In the genomic region with DNA sequence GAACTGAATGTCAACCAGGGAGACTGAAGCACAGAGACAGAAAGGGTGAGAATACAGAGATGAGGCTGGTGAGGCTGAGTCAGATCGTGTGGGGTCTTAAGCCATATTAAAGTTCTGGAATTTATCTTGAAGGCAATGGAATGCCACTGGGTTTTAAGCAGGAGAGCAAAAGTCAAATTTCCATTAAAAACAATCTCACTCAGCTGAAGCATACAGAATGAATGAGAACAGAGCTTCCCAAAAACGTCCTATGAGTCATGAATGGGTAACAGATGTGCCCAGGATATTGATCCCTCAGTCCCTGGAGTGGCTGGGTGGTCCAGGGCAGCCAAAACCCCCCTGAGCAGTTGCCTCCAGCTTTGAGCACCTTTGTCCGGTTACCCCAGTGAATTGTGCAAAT, we compare ENCODE assay signal across 16 cellular contexts. TPM values are rescaled to one million over a fixed set of nuclear protein-coding genes. Genes with fewer than 3 reads are reported as not detected.
DNase-seq lines count a peak whose midpoint lies in the region; ATAC-seq and TF ChIP-seq lines count a peak whose summit lies in the region.
"Had no signal": no experiment of that assay in that cellular context is flagged by ENCODE, and none has a peak within 500 bp of the region (broad histone marks: within the 10 kb centered on the region; RNA-seq: fewer than 3 reads in every experiment).

No MANE protein-coding gene starts in this region.

- no peaks in the 10 kb centered on the region for H3K27me3 Mint-ChIP-seq in T-helper 17 cell

- peak overlapping the region; percentile 82 for H3K27ac Mint-ChIP-seq in T-helper 17 cell

- no peak overlapping the region for H3K9ac ChIP-seq in colonic mucosa (ENCODE audit: low read depth in 2 of 2, low read length in 2 of 2)

- H3K4me1 Mint-ChIP-seq in T-helper 17 cell = peaks cover 45% of the 10 kb centered on the region

- no peak for ATAC-seq in T-helper 17 cell
- ATAC-seq: natural killer cell had no signal

- DNase-seq in AG08395 (ENCODE audit: low spot score) (peak; percentile 35), ELR (ENCODE audit: low read depth) (peak; percentile 34), T-helper 17 cell (no peak), foreskin fibroblast (peak; percentile 58 to 79), SW 1271 (lab: John Stamatoyannopoulos, UW) (no peak), Kasumi-1 (lab: John Stamatoyannopoulos, UW) (no peak), colonic mucosa (no peak), NCI-H526 treated with DMSO at 0.1 percent for 48 hours (lab: John Stamatoyannopoulos, UW) (no peak)
- DNase-seq: activated CD4-positive, alpha-beta T cell treated with anti-CD3 and anti-CD28 coated beads for 4 hours; activated effector memory CD4-positive, alpha-beta T cell treated with Interleukin-2 at 50 U/mL for 16 hours; left ventricle myocardium inferior; natural killer cell; NCI-H146; NCI-H446; tibial artery had no signal

- H3K27me3 ChIP-seq in colonic mucosa = no peaks in the 10 kb centered on the region
- H3K27me3 ChIP-seq: tibial artery had no signal

- H3K36me3 ChIP-seq in colonic mucosa = no peaks in the 10 kb centered on the region

- peaks cover 8% of the 10 kb centered on the region for H3K36me3 Mint-ChIP-seq in T-helper 17 cell (ENCODE audit: low read depth)

- intact Hi-C loops in colonic mucosa (cut with DNase I) = no loop called here

- peak overlapping the region; percentile 13 for H3K4me3 Mint-ChIP-seq in T-helper 17 cell
- H3K4me3 Mint-ChIP-seq: natural killer cell had no signal

- H3K4me3 ChIP-seq in foreskin fibroblast (ENCODE audit: low read depth in 1 of 2, low read length in 2 of 2) (no peak overlapping the region), colonic mucosa (no peak overlapping the region)
- H3K4me3 ChIP-seq: left ventricle myocardium inferior, tibial artery had no signal

- peaks cover 7% of the 10 kb centered on the region for H3K4me1 ChIP-seq in colonic mucosa

- H3K9me3 ChIP-seq in T-helper 17 cell (ENCODE audit: control insufficient read depth, low read length, poor library complexity, severe bottlenecking) (no peaks in the 10 kb centered on the region), colonic mucosa (no peaks in the 10 kb centered on the region)
- H3K9me3 ChIP-seq: left ventricle myocardium inferior, tibial artery had no signal

- no peak overlapping the region for H3K27ac ChIP-seq in colonic mucosa
- H3K27ac ChIP-seq: C4-2B, left ventricle myocardium inferior, tibial artery had no signal

- TF ChIP-seq CTCF in foreskin fibroblast (IDR thresholded peaks at IDR 0.05; ENCODE audit: low read depth, low read length) (no peak), colonic mucosa (IDR thresholded peaks at IDR 0.05) (no peak)

RNA-seq across cellular contexts. Expression of gene PFDN1, which starts 44.9 kb away (rescaled TPM):
- total RNA-seq in T-helper 17 cell (10 to 100 TPM; 33.4 to 35.2 TPM), colonic mucosa (10 to 100 TPM; 41.2 to 41.4 TPM)

Comparison
In these comparisons a context has a peak if more than half of its experiments do, and no peak if none do; other contexts are left out.
1. DNase-seq: peak in AG08395 (single experiment), ELR (single experiment) and foreskin fibroblast (2 of 2); none in T-helper 17 cell (0 of 3), SW 1271 (0 of 2), Kasumi-1 (0 of 2), colonic mucosa (single experiment) and NCI-H526 treated with DMSO at 0.1 percent for 48 hours (single experiment).